In genomic region chr20:57397004-57397692, GRCh38 we compare ENCODE assay signal across 9 cellular contexts. TPM values are rescaled to one million over a fixed set of nuclear protein-coding genes. Genes with fewer than 3 reads are reported as not detected.
DNase-seq lines count a peak whose midpoint lies in the region; ATAC-seq and TF ChIP-seq lines count a peak whose summit lies in the region.
"Had no signal": no experiment of that assay in that cellular context is flagged by ENCODE, and none has a peak within 500 bp of the region (broad histone marks: within the 10 kb centered on the region; RNA-seq: fewer than 3 reads in every experiment).

No MANE protein-coding gene starts in this region.

- H3K4me3 ChIP-seq in SU-DHL-6 (ENCODE audit: insufficient read depth, low read length, poor library complexity, severe bottlenecking) (peak overlapping the region; percentile 21), trophoblast cell (ENCODE audit: low read depth, low read length) (no peak overlapping the region)

- no peak overlapping the region for H4K8ac ChIP-seq in trophoblast cell (ENCODE audit: low read depth, low read length)

- H3K27ac Mint-ChIP-seq in mesothelial cell of epicardium = no peak overlapping the region
- H3K27ac Mint-ChIP-seq: type B pancreatic cell had no signal

- H3K18ac ChIP-seq in trophoblast cell (ENCODE audit: low read length) = peak overlapping the region; percentile 6

- DNase-seq in ELF-1 (ENCODE audit: low read depth, low spot score) = peak; percentile 62
- DNase-seq in erythroblast (lab: John Stamatoyannopoulos, UW) = no peak
- DNase-seq in trophoblast cell = no peak
- no peak for DNase-seq in activated effector memory CD4-positive, alpha-beta T cell treated with Interleukin-2 at 50 U/mL for 16 hours
- DNase-seq in MV-4-11 (lab: John Stamatoyannopoulos, UW) = no peak
- no peak for DNase-seq in mesothelial cell of epicardium (ENCODE audit: low spot score in 2 of 2, unreplicated experiment in 2 of 2)

- H3K4me1 Mint-ChIP-seq in mesothelial cell of epicardium = peaks cover 24% of the 10 kb centered on the region

- no peak overlapping the region for H3K14ac ChIP-seq in trophoblast cell (ENCODE audit: low read length)

- H3K9ac ChIP-seq in SU-DHL-6 (ENCODE audit: low read length) (peak overlapping the region; percentile 52), trophoblast cell (ENCODE audit: low read length) (no peak overlapping the region)

- no peak overlapping the region for H2BK5ac ChIP-seq in trophoblast cell (ENCODE audit: low read depth, low read length, poor library complexity)

- peaks cover 30% of the 10 kb centered on the region for H3K36me3 Mint-ChIP-seq in mesothelial cell of epicardium

- no peaks in the 10 kb centered on the region for H3K9me2 ChIP-seq in SU-DHL-6 (replicated peaks; ENCODE audit: insufficient read depth, low read length)

- no peak overlapping the region for H4K12ac ChIP-seq in trophoblast cell (ENCODE audit: low read depth, low read length)

- H4K91ac ChIP-seq in trophoblast cell (ENCODE audit: low read depth, low read length) = no peak overlapping the region

- no peak for ATAC-seq in HG03565 (IDR thresholded peaks at IDR 0.05; ENCODE audit: unreplicated experiment)

- WGBS in trophoblast cell (ENCODE audit: extremely low coverage, insufficient coverage, insufficient read length) = no CpG with 5 or more reads among the region's 15 CpGs

- H3K4ac ChIP-seq in trophoblast cell (ENCODE audit: low read depth, low read length) = no peak overlapping the region

- no peaks in the 10 kb centered on the region for H3K9me3 Mint-ChIP-seq in mesothelial cell of epicardium
- H3K9me3 Mint-ChIP-seq: type B pancreatic cell had no signal

- no peak overlapping the region for H2BK120ac ChIP-seq in trophoblast cell (ENCODE audit: insufficient read depth, low read length, poor library complexity)

- H4K20me1 ChIP-seq in SU-DHL-6 (ENCODE audit: low read depth, low read length) = peaks cover 7% of the 10 kb centered on the region; the same call in 1 of the 2 replicates

- H3K23ac ChIP-seq in trophoblast cell (ENCODE audit: low read length) = no peak overlapping the region

- no peak overlapping the region for H2AK5ac ChIP-seq in trophoblast cell (ENCODE audit: low read length)

- H3K27me3 ChIP-seq in SU-DHL-6 (ENCODE audit: low read length) (no peaks in the 10 kb centered on the region), trophoblast cell (ENCODE audit: insufficient read depth, low read length) (no peaks in the 10 kb centered on the region)

- no peak overlapping the region for H2BK12ac ChIP-seq in trophoblast cell (ENCODE audit: low read length)

- H3K4me1 ChIP-seq in trophoblast cell (ENCODE audit: control insufficient read depth in 1 of 2, insufficient read depth in 2 of 2, low read length in 2 of 2) = peaks cover 48 to 51% of the 10 kb centered on the region in 2 experiments

- peaks cover 36% of the 10 kb centered on the region for H3F3A ChIP-seq in SU-DHL-6 (ENCODE audit: insufficient read depth)

- H3K36me3 ChIP-seq in SU-DHL-6 (ENCODE audit: low read length) (peaks cover 19% of the 10 kb centered on the region; the same call in 1 of the 2 replicates), trophoblast cell (ENCODE audit: control insufficient read depth in 1 of 2, insufficient read depth in 2 of 2, low read length in 2 of 2) (peaks cover 90 to 93% of the 10 kb centered on the region in 2 experiments)

- no peak overlapping the region for H2AFZ ChIP-seq in SU-DHL-6 (ENCODE audit: low read depth, low read length, severe bottlenecking)
- no peak overlapping the region for H2AFZ ChIP-seq in trophoblast cell (ENCODE audit: insufficient read depth, low read length, poor library complexity)

- H3K79me2 ChIP-seq in SU-DHL-6 (ENCODE audit: insufficient read depth, low read length) (peaks cover 87% of the 10 kb centered on the region), trophoblast cell (ENCODE audit: control insufficient read depth, insufficient read depth, low read length, poor library complexity) (peaks cover 17% of the 10 kb centered on the region)

- TF ChIP-seq CTCF in SU-DHL-6 (IDR thresholded peaks at IDR 0.05; ENCODE audit: insufficient read depth, low read length, poor library complexity, severe bottlenecking) (no peak), mesothelial cell of epicardium (IDR thresholded peaks at IDR 0.05; ENCODE audit: unreplicated experiment) (no peak)

- H3K4me3 Mint-ChIP-seq in mesothelial cell of epicardium = no peak overlapping the region

- peaks cover 9% of the 10 kb centered on the region for H3K79me1 ChIP-seq in trophoblast cell (ENCODE audit: low read length)

- H3K4me2 ChIP-seq in SU-DHL-6 (ENCODE audit: low read depth, low read length, poor library complexity, severe bottlenecking) (peak overlapping the region; percentile 69), trophoblast cell (ENCODE audit: low read length) (no peak overlapping the region)

- H3K27ac ChIP-seq in SU-DHL-6 (ENCODE audit: low read depth, low read length) = peak overlapping the region; percentile 97
- H3K27ac ChIP-seq in trophoblast cell (ENCODE audit: low read depth, low read length) = no peak overlapping the region

- H3K9me3 ChIP-seq in SU-DHL-6 (ENCODE audit: insufficient read depth, low read length) = no peaks in the 10 kb centered on the region
- no peaks in the 10 kb centered on the region for H3K9me3 ChIP-seq in trophoblast cell (ENCODE audit: insufficient read depth, low read depth, low read length)

- TF ChIP-seq POLR2A in erythroblast (IDR thresholded peaks at IDR 0.05; ENCODE audit: low read length) = peak; percentile 31

- H3K27me3 Mint-ChIP-seq in mesothelial cell of epicardium (ENCODE audit: low read depth) = no peaks in the 10 kb centered on the region
- H3K27me3 Mint-ChIP-seq: type B pancreatic cell had no signal

RNA-seq across cellular contexts. Expression of gene RBM38, which starts 6.0 kb away (rescaled TPM):
- 161 TPM in 2 replicates for polyA plus RNA-seq in trophoblast cell (2013)
- 23.8 to 25.6 TPM (median 25.3 TPM) in 3 replicates for total RNA-seq in mesothelial cell of epicardium

RNA-seq across cellular contexts. Expression of gene RAE1, which starts 46.1 kb away (rescaled TPM):
- 18.8 and 19.7 TPM in 2 replicates for polyA plus RNA-seq in trophoblast cell (2013)
- 44.3 to 45.2 TPM (median 44.4 TPM) in 3 replicates for total RNA-seq in mesothelial cell of epicardium
